In genomic region chr12:62808166-62808879, GRCh38 we compare ENCODE assay signal across 13 cellular contexts.
DNase-seq lines count a peak whose midpoint lies in the region; ATAC-seq, FAIRE-seq and TF ChIP-seq lines count a peak whose summit lies in the region.
"Had no signal": no experiment of that assay in that cellular context is flagged by ENCODE, and none has a peak within 500 bp of the region (broad histone marks: within the 10 kb centered on the region; RNA-seq: fewer than 3 reads in every experiment).

No MANE protein-coding gene starts in this region.

- no peaks in the 10 kb centered on the region for H3K36me3 Mint-ChIP-seq in naive thymus-derived CD4-positive, alpha-beta T cell

- no peaks in the 10 kb centered on the region for H3K9me3 Mint-ChIP-seq in naive thymus-derived CD4-positive, alpha-beta T cell

- H3K27ac Mint-ChIP-seq in naive thymus-derived CD4-positive, alpha-beta T cell, result no peak overlapping the region

- DNase-seq in GM12891 (ENCODE audit: insufficient read length, low spot score), result no peak
- DNase-seq in Jurkat, Clone E6-1 (ENCODE audit: low read depth, low spot score), result peak; percentile 57
- no peak for DNase-seq in DMS53 treated with DMSO at 0.1 percent for 48 hours (lab: John Stamatoyannopoulos, UW; ENCODE audit: unreplicated experiment)
- DNase-seq in naive thymus-derived CD4-positive, alpha-beta T cell, result no peak
- DNase-seq in ureter (ENCODE audit: low spot score), result no peak
- no peak for DNase-seq in NCI-H748 (lab: John Stamatoyannopoulos, UW; ENCODE audit: unreplicated experiment)
- DNase-seq: C1 segment of cervical spinal cord; effector memory CD4-positive, alpha-beta T cell; glutamatergic neuron; NCI-H446; stimulated activated CD4-positive, alpha-beta T cell treated with anti-CD3 and anti-CD28 coated beads, Interleukin-4, amount 100 ng/mL, for 1 hour had no signal

- no peak overlapping the region for H3K4me3 ChIP-seq in Jurkat, Clone E6-1 (ENCODE audit: low read length)
- no peak overlapping the region for H3K4me3 ChIP-seq in naive thymus-derived CD4-positive, alpha-beta T cell (ENCODE audit: low read length)

- CTCF ChIA-PET in naive thymus-derived CD4-positive, alpha-beta T cell (lab: Charles Lee), result no interaction called here

- H3K4me1 ChIP-seq in naive thymus-derived CD4-positive, alpha-beta T cell (ENCODE audit: control insufficient read depth in 2 of 2, insufficient read depth in 2 of 2, low read length in 2 of 2), result no peaks in the 10 kb centered on the region

- H3K27me3 Mint-ChIP-seq in naive thymus-derived CD4-positive, alpha-beta T cell, result peaks cover 0 to 5% (median 0%) of the 10 kb centered on the region in 5 donors

- POLR2A ChIA-PET in naive thymus-derived CD4-positive, alpha-beta T cell (lab: Charles Lee), result interaction anchor here (0.7 kb wide), 1 partner anchor 119 kb away, joined by 3 read pairs; no protein-coding TSS in a partner anchor

- FAIRE-seq in GM12891 (lab: Jason Lieb, UNC), result peak; percentile 86

- no peaks in the 10 kb centered on the region for H3K36me3 ChIP-seq in naive thymus-derived CD4-positive, alpha-beta T cell (ENCODE audit: control insufficient read depth in 2 of 3, insufficient read depth in 3 of 3, low read length in 3 of 3)

- no peak overlapping the region for H3K4me3 Mint-ChIP-seq in naive thymus-derived CD4-positive, alpha-beta T cell

- no peaks in the 10 kb centered on the region for H3K9me3 ChIP-seq in naive thymus-derived CD4-positive, alpha-beta T cell (ENCODE audit: control insufficient read depth in 2 of 3, low read length in 3 of 3)

- H3K27me3 ChIP-seq in naive thymus-derived CD4-positive, alpha-beta T cell (ENCODE audit: control insufficient read depth in 2 of 2, insufficient read depth in 2 of 2, low read length in 2 of 2), result no peaks in the 10 kb centered on the region

- ATAC-seq in GM18909 (IDR thresholded peaks at IDR 0.05; ENCODE audit: poor library complexity, unreplicated experiment) (peak; percentile 49), HG02759 (IDR thresholded peaks at IDR 0.05; ENCODE audit: unreplicated experiment) (peak; percentile 70)
- ATAC-seq in naive thymus-derived CD4-positive, alpha-beta T cell, result no peak

- no peak overlapping the region for H3K27ac ChIP-seq in naive thymus-derived CD4-positive, alpha-beta T cell (ENCODE audit: low read depth, low read length)

- intact Hi-C loops in naive thymus-derived CD4-positive, alpha-beta T cell (cut with micrococcal nuclease), result no loop called here

- H3K4me1 Mint-ChIP-seq in naive thymus-derived CD4-positive, alpha-beta T cell, result peaks cover 0 to 18% (median 9%) of the 10 kb centered on the region in 7 donors

- no peak for TF ChIP-seq POLR2A in GM12891 (IDR thresholded peaks at IDR 0.05; ENCODE audit: low read depth, low read length)

TF ChIP-seq in GM12891, 5 proteins besides CTCF, POLR2A, EP300 and RAD21:
- no peak for TF ChIP-seq PAX5 (IDR thresholded peaks at IDR 0.05; ENCODE audit: insufficient read depth, low read length, severe bottlenecking)
- peak; percentile 99 for TF ChIP-seq POU2F2 (IDR thresholded peaks at IDR 0.05; ENCODE audit: low read depth, low read length)
TF ChIP-seq in GM12891: peak in this region for 1.
